In the genomic region with DNA sequence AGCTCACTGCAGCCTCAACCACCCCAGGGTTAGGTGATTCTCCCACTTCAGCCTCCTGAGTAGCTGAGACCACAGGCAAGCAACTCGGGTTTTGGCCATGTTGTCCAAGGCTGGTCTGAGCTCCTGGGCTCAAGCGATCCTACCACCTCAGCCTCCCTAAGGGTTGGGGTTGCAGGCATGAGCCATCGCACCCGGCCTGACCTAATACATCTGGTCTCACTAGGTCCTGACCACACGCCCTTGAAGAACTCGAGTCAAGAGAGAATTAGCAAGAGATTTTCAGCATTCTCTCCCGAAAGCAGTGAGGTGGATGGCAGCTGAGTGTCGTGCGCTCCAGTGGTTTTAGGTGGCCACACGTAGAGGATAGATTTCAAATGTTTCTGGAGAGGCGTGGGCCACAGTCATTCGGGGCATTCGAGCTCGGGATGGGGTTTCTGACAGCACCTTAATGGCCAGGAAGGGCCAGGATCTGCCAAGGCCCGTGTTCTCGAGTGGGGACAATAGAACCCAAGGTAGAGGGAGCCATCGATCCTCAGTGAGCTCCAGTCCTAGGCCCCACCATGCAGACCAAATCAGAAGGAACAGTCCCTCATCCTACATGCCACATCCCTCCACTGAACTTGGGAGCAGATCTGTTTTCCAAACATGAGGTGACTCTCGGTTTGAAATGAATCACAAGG, we compare ENCODE assay signal across 25 cellular contexts.
DNase-seq lines count a peak whose midpoint lies in the region; ATAC-seq, FAIRE-seq and TF ChIP-seq lines count a peak whose summit lies in the region.
"Had no signal": no experiment of that assay in that cellular context is flagged by ENCODE, and none has a peak within 500 bp of the region (broad histone marks: within the 10 kb centered on the region; RNA-seq: fewer than 3 reads in every experiment).

No MANE protein-coding gene starts in this region.

- H3K4me1 ChIP-seq in spleen: peaks cover 0 to 17% (median 10%) of the 10 kb centered on the region in 6 donors
- H3K4me1 ChIP-seq: A549, Caco-2 had no signal

- H3K4me3 Mint-ChIP-seq in naive B cell: peak overlapping the region in 1 of 8 donors; percentile 5
- H3K4me3 Mint-ChIP-seq: B cell; CD8-positive, alpha-beta T cell had no signal

- DNase-seq in GM12892 (ENCODE audit: insufficient read length) (no peak), bronchial epithelial cell (ENCODE audit: low read depth) (no peak), naive B cell (no peak), spleen (peak; percentile 37), NCI-H446 treated with DMSO at 0.1 percent for 48 hours (lab: John Stamatoyannopoulos, UW) (no peak), islet precursor cell (no peak), A172 (ENCODE audit: low spot score) (no peak)
- DNase-seq: 8988T; AML-193; Caco-2; Calu3; CD4-positive, alpha-beta T cell; CD8-positive, alpha-beta T cell; DMS53; DMS79; DND-41; EL; GDM1 had no signal

- peak; percentile 33 for FAIRE-seq in GM12892 (lab: Jason Lieb, UNC)
- peak; percentile 13 for FAIRE-seq in bronchial epithelial cell (lab: Jason Lieb, UNC)
- FAIRE-seq: A549, D721Med, GM12878, GM19239 had no signal

- no peak overlapping the region for H3K27ac ChIP-seq in spleen
- H3K27ac ChIP-seq: A549; BLaER1 treated with 17β-estradiol and CSF1 and Interleukin-3, amounts not matched to agents 10 nM and 100 nM; C4-2B had no signal

- H3K27me3 Mint-ChIP-seq in naive B cell: peaks cover 6 to 10% (median 9%) of the 10 kb centered on the region in 3 donors

- WGBS in spleen, 5 donors: 86 to 94% (median 89%) methylated on average over 16 to 18 of the region's 18 CpGs

- H3K27me3 ChIP-seq in bronchial epithelial cell (ENCODE audit: control insufficient read depth, insufficient read depth, low read length): no peaks in the 10 kb centered on the region
- peaks cover 0 to 19% (median 8%) of the 10 kb centered on the region in 7 donors for H3K27me3 ChIP-seq in spleen (replicated peaks in 1 of 7)
- H3K27me3 ChIP-seq: BLaER1 treated with 17β-estradiol and CSF1 and Interleukin-3, amounts not matched to agents 10 nM and 100 nM had no signal

- H3K4me1 Mint-ChIP-seq in naive B cell: peaks cover 8 to 22% (median 19%) of the 10 kb centered on the region in 3 donors

- H3K36me3 Mint-ChIP-seq in naive B cell: no peaks in the 10 kb centered on the region
- H3K36me3 Mint-ChIP-seq: CD8-positive, alpha-beta T cell had no signal

- TF ChIP-seq POLR2A in GM12892 (IDR thresholded peaks at IDR 0.05; ENCODE audit: low read depth, low read length): no peak
- no peak for TF ChIP-seq POLR2A in spleen (IDR thresholded peaks at IDR 0.05)

- H3K4me3 ChIP-seq in bronchial epithelial cell (ENCODE audit: low read depth, low read length) (no peak overlapping the region), spleen (no peak overlapping the region)
- H3K4me3 ChIP-seq: A549; BLaER1 treated with 17β-estradiol and CSF1 and Interleukin-3, amounts not matched to agents 10 nM and 100 nM; GM12878 had no signal

- intact Hi-C loops in spleen (cut with DNase I; ENCODE audit: low total_unique reads): loop anchor here (5.0 to 10.0 kb wide), 2 partner anchors 98 to 1461 kb away; a partner anchor contains a TSS

- H3K9me3 Mint-ChIP-seq in naive B cell: no peaks in the 10 kb centered on the region
- H3K9me3 Mint-ChIP-seq: CD4-positive, alpha-beta T cell; CD8-positive, alpha-beta T cell had no signal

- TF ChIP-seq CTCF in bronchial epithelial cell (IDR thresholded peaks at IDR 0.05; ENCODE audit: insufficient read depth, low read length, severe bottlenecking) (no peak), spleen (IDR thresholded peaks at IDR 0.05 in 8 of 11, conservative IDR thresholded peaks at IDR 0.05 in 3 of 11) (no peak)

- peak overlapping the region in 4 of 6 donors; percentile 6 to 47 (median 26) for H3K27ac Mint-ChIP-seq in naive B cell
- H3K27ac Mint-ChIP-seq: B cell; CD4-positive, alpha-beta T cell; CD8-positive, alpha-beta T cell had no signal

- H3K9me3 ChIP-seq in spleen: no peaks in the 10 kb centered on the region
- H3K9me3 ChIP-seq: A549; BLaER1 treated with 17β-estradiol and CSF1 and Interleukin-3, amounts not matched to agents 10 nM and 100 nM had no signal

- ATAC-seq in naive B cell (ENCODE audit: low read depth in 2 of 2): no peak
- ATAC-seq: A549; CD8-positive, alpha-beta T cell; GM12878 had no signal

- H3K36me3 ChIP-seq in bronchial epithelial cell (ENCODE audit: control insufficient read depth, insufficient read depth, low read length) (no peaks in the 10 kb centered on the region), spleen (no peaks in the 10 kb centered on the region)
- H3K36me3 ChIP-seq: BLaER1 treated with 17β-estradiol and CSF1 and Interleukin-3, amounts not matched to agents 10 nM and 100 nM had no signal
